ENCODE assay signal across 8 cellular contexts in genomic region chr5:72451771-72452505, GRCh38. TPM values are rescaled to one million over a fixed set of nuclear protein-coding genes. Genes with fewer than 3 reads are reported as not detected.
DNase-seq lines count a peak whose midpoint lies in the region; ATAC-seq and TF ChIP-seq lines count a peak whose summit lies in the region.

No MANE protein-coding gene starts in this region.

- H4K20me1 ChIP-seq in Karpas-422 (ENCODE audit: insufficient read depth, low read depth, low read length): no peaks in the 10 kb centered on the region

- no peak for TF ChIP-seq CTCF in BJ (IDR thresholded peaks at IDR 0.05; ENCODE audit: insufficient read depth, low read depth, low read length)
- TF ChIP-seq CTCF in vagina (IDR thresholded peaks at IDR 0.05): no peak

- no peak overlapping the region for H3K4me3 ChIP-seq in BJ (ENCODE audit: low read depth, low read length)
- no peak overlapping the region for H3K4me3 ChIP-seq in Karpas-422 (ENCODE audit: low read length)
- peak overlapping the region in 1 of 2 donors; percentile 22 for H3K4me3 ChIP-seq in vagina

- POLR2A ChIA-PET in BJ (lab: Charles Lee): no interaction called here

- H3K9me2 ChIP-seq in Karpas-422 (replicated peaks; ENCODE audit: insufficient read depth, low read length): no peaks in the 10 kb centered on the region

- no peak overlapping the region for H2AFZ ChIP-seq in Karpas-422 (ENCODE audit: low read length)

- H3K27me3 ChIP-seq in BJ (ENCODE audit: control insufficient read depth, insufficient read depth, low read length) (no peaks in the 10 kb centered on the region), Karpas-422 (ENCODE audit: low read length) (no peaks in the 10 kb centered on the region), vagina (no peaks in the 10 kb centered on the region)

- intact Hi-C loops in vagina (cut with DNase I): loop anchor here (10.0 kb wide), 1 partner anchor 53 kb away; the partner anchor contains the start of gene ZNF366

- no peak overlapping the region for H3K9ac ChIP-seq in Karpas-422 (ENCODE audit: low read length)

- CTCF ChIA-PET in BJ (lab: Yijun Ruan, JAX): interaction anchor here (0.7 to 2.5 kb wide), 6 partner anchors 11 to 393 kb away, joined by 3 to 12 read pairs (median 3); no protein-coding TSS in a partner anchor

- TF ChIP-seq POLR2A in vagina (IDR thresholded peaks at IDR 0.05): no peak

- H3K4me1 ChIP-seq in Karpas-422 (ENCODE audit: low read length) (peaks cover 8% of the 10 kb centered on the region), vagina (peaks cover 39% of the 10 kb centered on the region)

- peak; percentile 87 for ATAC-seq in GM21390 (IDR thresholded peaks at IDR 0.05; ENCODE audit: unreplicated experiment)

- DNase-seq in BJ (ENCODE audit: low read depth): peak; percentile 92
- peak; percentile 68 for DNase-seq in Karpas-422
- DNase-seq in medulla oblongata (ENCODE audit: extremely low spot score): peak; percentile 34
- no peak for DNase-seq in vagina (ENCODE audit: extremely low spot score in 2 of 2)
- no peak for DNase-seq in activated CD4-positive, alpha-beta T cell treated with anti-CD3 and anti-CD28 coated beads, Interleukin-2, amount 50 U/mL, for 4 hours
- no peak for DNase-seq in stimulated activated CD8-positive, alpha-beta memory T cell treated with anti-CD3 and anti-CD28 coated beads, Interleukin-4, amount 100 ng/mL, for 48 hours

- H3K36me3 ChIP-seq in BJ (ENCODE audit: control insufficient read depth, insufficient read depth, low read length) (no peaks in the 10 kb centered on the region), Karpas-422 (ENCODE audit: insufficient read depth, low read length) (no peaks in the 10 kb centered on the region), vagina (no peaks in the 10 kb centered on the region)

- no peaks in the 10 kb centered on the region for H3K79me2 ChIP-seq in Karpas-422 (ENCODE audit: low read length)

- H3K27ac ChIP-seq in Karpas-422 (ENCODE audit: low read length) (no peak overlapping the region), cingulate gyrus (ENCODE audit: low read depth, low read length) (peak overlapping the region; percentile 85), vagina (peak overlapping the region; percentile 90)

- no peak overlapping the region for H3K4me2 ChIP-seq in Karpas-422 (ENCODE audit: low read depth, low read length, poor library complexity, severe bottlenecking)

- H3K9me3 ChIP-seq in Karpas-422 (ENCODE audit: low read length): no peaks in the 10 kb centered on the region
- no peaks in the 10 kb centered on the region for H3K9me3 ChIP-seq in vagina

RNA-seq across cellular contexts. Expression of gene ZNF366, which starts 55.3 kb away (rescaled TPM):
- not detected in 2 replicates for polyA plus RNA-seq in BJ (2011; rRNA removed)
- not detected in 2 replicates for polyA minus RNA-seq in BJ (2011; rRNA and poly(A)+ RNA removed)
- total RNA-seq in Karpas-422 (2014; rRNA removed; shearing (Covaris generic); ENCODE audit: low replicate concordance): not detected in 2 replicates
- 3.2 TPM for total RNA-seq in vagina

Comparison
In these comparisons a context has a peak if more than half of its experiments do, and no peak if none do; other contexts are left out.
1. DNase-seq: peak in BJ (single experiment), Karpas-422 (single experiment) and medulla oblongata (single experiment); none in vagina (0 of 2), activated CD4-positive, alpha-beta T cell treated with anti-CD3 and anti-CD28 coated beads, Interleukin-2, amount 50 U/mL, for 4 hours (0 of 2) and stimulated activated CD8-positive, alpha-beta memory T cell treated with anti-CD3 and anti-CD28 coated beads, Interleukin-4, amount 100 ng/mL, for 48 hours (single experiment).